In genomic region chr5:67816456-67816855, GRCh38 we compare ENCODE assay signal across 22 cellular contexts.
DNase-seq lines count a peak whose midpoint lies in the region; ATAC-seq, FAIRE-seq and TF ChIP-seq lines count a peak whose summit lies in the region.
"Had no signal": no experiment of that assay in that cellular context is flagged by ENCODE, and none has a peak within 500 bp of the region (broad histone marks: within the 10 kb centered on the region; RNA-seq: fewer than 3 reads in every experiment).

No MANE protein-coding gene starts in this region.

- POLR2A ChIA-PET in H1 (lab: Charles Lee; ENCODE audit: partially characterized antibody) = interaction anchor here (1.7 kb wide), 1 partner anchor 10 kb away, joined by 6 read pairs; no protein-coding TSS in a partner anchor
- POLR2A ChIA-PET in activated CD4-positive, alpha-beta memory T cell treated with anti-CD3 and anti-CD28 coated beads for 36 hours (lab: Charles Lee) = no interaction called here

- TF ChIP-seq POLR2A in H1 (IDR thresholded peaks at IDR 0.05; ENCODE audit: control extremely low read depth in 1 of 2, low read depth in 2 of 2, low read length in 2 of 2) = no peak
- no peak for TF ChIP-seq POLR2A in uterus (IDR thresholded peaks at IDR 0.05)
- no peak for TF ChIP-seq POLR2A in GM12892 (IDR thresholded peaks at IDR 0.05; ENCODE audit: low read depth, low read length)

- H3K4me3 ChIP-seq in heart right ventricle = no peak overlapping the region
- 0 out of 8 replicates have a peak overlapping the region, but pooled peaks of 1 of the 4 experiments have one; percentile 9 for H3K4me3 ChIP-seq in H1 (ENCODE audit: extremely low read depth in 1 of 4, insufficient read depth in 2 of 4, low read depth in 3 of 4, low read length in 4 of 4)
- H3K4me3 ChIP-seq in iPS-20b (ENCODE audit: low read length) = peak overlapping the region; percentile 54; the same call in 1 of the 2 replicates
- H3K4me3 ChIP-seq in uterus = no peak overlapping the region
- H3K4me3 ChIP-seq: gastroesophageal sphincter, thoracic aorta had no signal

- no peak overlapping the region for H2BK12ac ChIP-seq in H1 (ENCODE audit: low read depth, low read length)

- no peak for TF ChIP-seq EP300 in H1 (IDR thresholded peaks at IDR 0.05; ENCODE audit: borderline replicate concordance in 1 of 2, low read depth in 2 of 2, low read length in 2 of 2)

- ATAC-seq in heart right ventricle (peak in 1 of 8 donors; percentile 37), left ventricle myocardium superior (no peak)

- intact Hi-C loops in heart right ventricle (cut with DNase I) = loop anchor here in 1 of 10 donors (10.0 kb wide), 1 partner anchor 398 kb away; the partner anchor contains the start of gene PIK3R1
- intact Hi-C loops in left ventricle myocardium superior (cut with micrococcal nuclease) = loop anchor here (10.0 kb wide), 1 partner anchor 438 kb away; no protein-coding TSS in a partner anchor
- intact Hi-C loops in uterus (cut with DNase I; ENCODE audit: low total_unique reads) = no loop called here
- intact Hi-C loops in activated CD4-positive, alpha-beta memory T cell treated with anti-CD3 and anti-CD28 coated beads for 36 hours (cut with micrococcal nuclease) = no loop called here

- H4K8ac ChIP-seq in H1 (ENCODE audit: extremely low read depth, insufficient read depth, low read length) = no peak overlapping the region

- H4K20me1 ChIP-seq in H1 (replicated peaks in 1 of 2; ENCODE audit: control insufficient read depth in 1 of 2, insufficient read depth in 2 of 2, low read length in 2 of 2) = no peaks in the 10 kb centered on the region

- no peak for TF ChIP-seq RAD21 in H1 (IDR thresholded peaks at IDR 0.05 in 1 of 2, conservative IDR thresholded peaks at IDR 0.05 in 1 of 2; ENCODE audit: low read depth in 2 of 2, low read length in 2 of 2)

- H3K36me3 Mint-ChIP-seq in activated CD4-positive, alpha-beta memory T cell treated with anti-CD3 and anti-CD28 coated beads for 36 hours = no peaks in the 10 kb centered on the region
- H3K36me3 Mint-ChIP-seq: immature natural killer cell; natural killer cell treated with Interleukin-12 subunit alpha and Interleukin-12 subunit beta and Interleukin-15 and Interleukin-18, amount 100 ng/mL, for 72 hours had no signal

- H3K4me1 Mint-ChIP-seq in activated CD4-positive, alpha-beta memory T cell treated with anti-CD3 and anti-CD28 coated beads for 36 hours (ENCODE audit: low read depth) = no peaks in the 10 kb centered on the region

- no peak overlapping the region for H2AK5ac ChIP-seq in H1 (ENCODE audit: low read depth, low read length)

- no peak overlapping the region for H2BK5ac ChIP-seq in H1 (ENCODE audit: low read depth, low read length)

- H3K18ac ChIP-seq in H1 (ENCODE audit: extremely low read depth, low read length) = no peak overlapping the region

- peak overlapping the region; percentile 81 for H2BK120ac ChIP-seq in H1 (replicated peaks; ENCODE audit: low read depth, low read length)

- DNase-seq in heart right ventricle (no peak), left ventricle myocardium superior (no peak), H1 (ENCODE audit: low read depth in 1 of 2, low spot score in 2 of 2) (no peak), uterus (no peak), inferior parietal cortex (ENCODE audit: extremely low spot score) (no peak), GM12892 (ENCODE audit: insufficient read length) (no peak)
- DNase-seq in activated CD4-positive, alpha-beta memory T cell treated with anti-CD3 and anti-CD28 coated beads for 36 hours = no peak
- DNase-seq: activated CD4-positive, alpha-beta T cell treated with anti-CD3 and anti-CD28 coated beads for 1 hour; activated naive CD4-positive, alpha-beta T cell; DMS 273 treated with DMSO at 0.1 percent for 48 hours; immature natural killer cell; mesenchymal stem cell; NCI-H146; NCI-H82; SK-N-SH; T-helper 9 cell had no signal

- CTCF ChIA-PET in H1 (lab: Charles Lee; ENCODE audit: partially characterized antibody) = no interaction called here
- CTCF ChIA-PET in activated CD4-positive, alpha-beta memory T cell treated with anti-CD3 and anti-CD28 coated beads for 36 hours (lab: Charles Lee) = no interaction called here

- H3K9me3 ChIP-seq in heart right ventricle = no peaks in the 10 kb centered on the region
- H3K9me3 ChIP-seq in H1 (ENCODE audit: insufficient read depth in 2 of 2, low read depth in 1 of 2, low read length in 1 of 2) = no peaks in the 10 kb centered on the region
- H3K9me3 ChIP-seq in iPS-20b (ENCODE audit: insufficient read depth, low read depth, low read length) = no peaks in the 10 kb centered on the region
- no peaks in the 10 kb centered on the region for H3K9me3 ChIP-seq in uterus
- H3K9me3 ChIP-seq: gastroesophageal sphincter, SK-N-SH, thoracic aorta had no signal

- H3K4me3 Mint-ChIP-seq in activated CD4-positive, alpha-beta memory T cell treated with anti-CD3 and anti-CD28 coated beads for 36 hours = no peak overlapping the region
- H3K4me3 Mint-ChIP-seq: immature natural killer cell; natural killer cell treated with Interleukin-12 subunit alpha and Interleukin-12 subunit beta and Interleukin-15 and Interleukin-18, amount 100 ng/mL, for 72 hours had no signal

- no peak for FAIRE-seq in H1 (lab: Jason Lieb, UNC)
- FAIRE-seq in GM12892 (lab: Jason Lieb, UNC) = no peak
- FAIRE-seq: endometrium had no signal

- no peaks in the 10 kb centered on the region for H3K9me3 Mint-ChIP-seq in activated CD4-positive, alpha-beta memory T cell treated with anti-CD3 and anti-CD28 coated beads for 36 hours
- H3K9me3 Mint-ChIP-seq: natural killer cell treated with Interleukin-12 subunit alpha and Interleukin-12 subunit beta and Interleukin-15 and Interleukin-18, amount 100 ng/mL, for 72 hours had no signal

- H3K4ac ChIP-seq in H1 (replicated peaks; ENCODE audit: insufficient read length, low read depth, low read length) = no peak overlapping the region

- no peak overlapping the region for H4K91ac ChIP-seq in H1 (replicated peaks; ENCODE audit: insufficient read length, low read length)

- H3K27me3 Mint-ChIP-seq in activated CD4-positive, alpha-beta memory T cell treated with anti-CD3 and anti-CD28 coated beads for 36 hours = peaks cover 12% of the 10 kb centered on the region

- H4K5ac ChIP-seq in H1 (ENCODE audit: insufficient read length, low read depth, low read length) = no peak overlapping the region

- no peak overlapping the region for H3K27ac Mint-ChIP-seq in activated CD4-positive, alpha-beta memory T cell treated with anti-CD3 and anti-CD28 coated beads for 36 hours
- H3K27ac Mint-ChIP-seq: immature natural killer cell had no signal

- no peak overlapping the region for H3K56ac ChIP-seq in H1 (replicated peaks; ENCODE audit: insufficient read length, low read depth, low read length)

- H2BK15ac ChIP-seq in H1 (ENCODE audit: low read length) = no peak overlapping the region

- no peak overlapping the region for H3K23ac ChIP-seq in H1 (ENCODE audit: insufficient read length)

- H3K27me3 ChIP-seq in heart right ventricle (no peaks in the 10 kb centered on the region), H1 (replicated peaks in 1 of 4; ENCODE audit: control insufficient read depth in 3 of 4, extremely low read depth in 1 of 4, insufficient read depth in 3 of 4, low read length in 3 of 4) (no peaks in the 10 kb centered on the region), iPS-20b (ENCODE audit: insufficient read depth, low read length) (no peaks in the 10 kb centered on the region), uterus (no peaks in the 10 kb centered on the region)
- H3K27me3 ChIP-seq: gastroesophageal sphincter had no signal

- no peaks in the 10 kb centered on the region for H3K23me2 ChIP-seq in H1 (ENCODE audit: low read depth, low read length)

- no peak overlapping the region for H3K9ac ChIP-seq in H1 (replicated peaks in 1 of 4; ENCODE audit: extremely low read depth in 1 of 4, low read depth in 3 of 4, low read length in 3 of 4)
- no peak overlapping the region for H3K9ac ChIP-seq in iPS-20b (ENCODE audit: low read depth, low read length)
- H3K9ac ChIP-seq: SK-N-SH had no signal

- H2AFZ ChIP-seq in H1 (ENCODE audit: low read length) = no peak overlapping the region

- no peak overlapping the region for H2BK20ac ChIP-seq in H1 (ENCODE audit: low read length)

- peak overlapping the region in 1 of 2 experiments; percentile 67; a peak in 1 of 4 replicates for H3K4me2 ChIP-seq in H1 (ENCODE audit: insufficient read depth in 1 of 2, low read depth in 2 of 2, low read length in 2 of 2)
- H3K4me2 ChIP-seq: SK-N-SH had no signal

- H3K79me2 ChIP-seq in H1 (ENCODE audit: control insufficient read depth in 1 of 2, insufficient read depth in 2 of 2, low read length in 2 of 2) = no peaks in the 10 kb centered on the region; a peak in 2 of 4 replicates

- H3K36me3 ChIP-seq in heart right ventricle (no peaks in the 10 kb centered on the region), H1 (ENCODE audit: control insufficient read depth in 2 of 4, insufficient read depth in 4 of 4, low read length in 3 of 4) (no peaks in the 10 kb centered on the region), iPS-20b (ENCODE audit: insufficient read depth, low read depth, low read length) (no peaks in the 10 kb centered on the region), uterus (no peaks in the 10 kb centered on the region)
- H3K36me3 ChIP-seq: gastroesophageal sphincter, thoracic aorta had no signal

- H3K4me1 ChIP-seq in heart right ventricle (peaks cover 8 to 30% (median 22%) of the 10 kb centered on the region in 9 donors), H1 (replicated peaks in 1 of 4; ENCODE audit: control insufficient read depth in 3 of 4, insufficient read depth in 4 of 4, low read length in 3 of 4) (no peaks in the 10 kb centered on the region; a peak in 2 of 7 replicates), iPS-20b (ENCODE audit: insufficient read depth, low read length) (no peaks in the 10 kb centered on the region; the same call in 1 of the 2 replicates), uterus (peaks cover 0 to 10% of the 10 kb centered on the region in 2 donors)

- no peak overlapping the region for H3K14ac ChIP-seq in H1 (ENCODE audit: insufficient read length)

- TF ChIP-seq CTCF in heart right ventricle (IDR thresholded peaks at IDR 0.05) = no peak
- TF ChIP-seq CTCF in H1 (IDR thresholded peaks at IDR 0.05; ENCODE audit: control extremely low read depth in 1 of 3, insufficient read depth in 1 of 3, low read depth in 1 of 3, low read length in 3 of 3) = no peak
- TF ChIP-seq CTCF in uterus (IDR thresholded peaks at IDR 0.05) = no peak

- peak overlapping the region in 7 of 10 donors; percentile 18 to 77 (median 68) for H3K27ac ChIP-seq in heart right ventricle
- H3K27ac ChIP-seq in H1 (ENCODE audit: low read depth, low read length) = no peak overlapping the region
- H3K27ac ChIP-seq in iPS-20b (ENCODE audit: low read length) = no peak overlapping the region
- H3K27ac ChIP-seq in uterus = peak overlapping the region; percentile 83 to 90
- H3K27ac ChIP-seq: C4-2B had no signal

- no peaks in the 10 kb centered on the region; the same call in 1 of the 2 replicates for H3K79me1 ChIP-seq in H1 (ENCODE audit: low read depth, low read length)

TF ChIP-seq in H1, 55 proteins besides CTCF, POLR2A, EP300 and RAD21 (continues in another document):
- TF ChIP-seq KDM1A (IDR thresholded peaks at IDR 0.05; ENCODE audit: borderline replicate concordance, low read length) = no peak
- TF ChIP-seq RNF2 (IDR thresholded peaks at IDR 0.05; ENCODE audit: borderline replicate concordance, low read depth, low read length, missing control alignments, poor library complexity, severe bottlenecking) = no peak
- no peak for TF ChIP-seq EGR1 (IDR thresholded peaks at IDR 0.05; ENCODE audit: borderline replicate concordance, low read depth, low read length)

Comparison
In these comparisons a context has a peak if more than half of its experiments do, and no peak if none do; other contexts are left out.
1. H3K27ac ChIP-seq: peak in heart right ventricle (7 of 10) and uterus (2 of 2); none in H1 (single experiment) and iPS-20b (single experiment).